Comparison of ENCODE assay signal across 1 cellular context in the genomic region with DNA sequence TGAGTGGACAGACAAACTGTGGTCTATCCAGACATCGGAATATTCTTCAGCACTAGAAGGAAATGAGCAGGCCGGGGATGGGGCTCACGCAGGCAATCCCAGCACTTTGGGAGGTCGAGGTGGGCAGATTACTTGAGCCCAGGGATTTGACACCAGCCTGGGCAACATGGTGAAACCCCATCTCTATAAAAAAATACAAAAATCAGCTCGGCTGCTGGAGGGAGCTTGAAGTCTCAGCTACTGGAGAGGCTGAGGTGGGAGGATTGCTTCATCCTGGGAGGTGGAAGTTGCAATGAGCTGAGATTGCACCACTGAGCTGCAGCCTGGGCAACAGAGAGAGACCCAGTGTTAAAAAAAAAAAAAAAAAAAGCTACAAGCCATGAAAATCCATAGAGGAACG.
TF ChIP-seq lines count a peak whose summit lies in the region.

No MANE protein-coding gene starts in this region.

TF ChIP-seq in SK-N-SH, 30 proteins besides CTCF, POLR2A, EP300 and RAD21:
- TF ChIP-seq CHD2 (IDR thresholded peaks at IDR 0.05; ENCODE audit: low read length, partially characterized antibody) (no peak), RFX5 (IDR thresholded peaks at IDR 0.05; ENCODE audit: low read length) (no peak), FOSL2 (IDR thresholded peaks at IDR 0.05; ENCODE audit: borderline replicate concordance, low read depth) (no peak), FOXJ3 (CRISPR knock-in tag; IDR thresholded peaks at IDR 0.05) (no peak), GATA2 (CRISPR knock-in tag; IDR thresholded peaks at IDR 0.05) (no peak), TEAD4 (IDR thresholded peaks at IDR 0.05; ENCODE audit: borderline replicate concordance, insufficient read depth) (no peak)
- TF ChIP-seq, protein P1, sequence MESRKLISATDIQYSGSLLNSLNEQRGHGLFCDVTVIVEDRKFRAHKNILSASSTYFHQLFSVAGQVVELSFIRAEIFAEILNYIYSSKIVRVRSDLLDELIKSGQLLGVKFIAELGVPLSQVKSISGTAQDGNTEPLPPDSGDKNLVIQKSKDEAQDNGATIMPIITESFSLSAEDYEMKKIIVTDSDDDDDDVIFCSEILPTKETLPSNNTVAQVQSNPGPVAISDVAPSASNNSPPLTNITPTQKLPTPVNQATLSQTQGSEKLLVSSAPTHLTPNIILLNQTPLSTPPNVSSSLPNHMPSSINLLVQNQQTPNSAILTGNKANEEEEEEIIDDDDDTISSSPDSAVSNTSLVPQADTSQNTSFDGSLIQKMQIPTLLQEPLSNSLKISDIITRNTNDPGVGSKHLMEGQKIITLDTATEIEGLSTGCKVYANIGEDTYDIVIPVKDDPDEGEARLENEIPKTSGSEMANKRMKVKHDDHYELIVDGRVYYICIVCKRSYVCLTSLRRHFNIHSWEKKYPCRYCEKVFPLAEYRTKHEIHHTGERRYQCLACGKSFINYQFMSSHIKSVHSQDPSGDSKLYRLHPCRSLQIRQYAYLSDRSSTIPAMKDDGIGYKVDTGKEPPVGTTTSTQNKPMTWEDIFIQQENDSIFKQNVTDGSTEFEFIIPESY (IDR thresholded peaks at IDR 0.05; ENCODE audit: borderline replicate concordance, low read depth) = no peak
